Comparison of ENCODE assay signal across 8 cellular contexts in the genomic region with DNA sequence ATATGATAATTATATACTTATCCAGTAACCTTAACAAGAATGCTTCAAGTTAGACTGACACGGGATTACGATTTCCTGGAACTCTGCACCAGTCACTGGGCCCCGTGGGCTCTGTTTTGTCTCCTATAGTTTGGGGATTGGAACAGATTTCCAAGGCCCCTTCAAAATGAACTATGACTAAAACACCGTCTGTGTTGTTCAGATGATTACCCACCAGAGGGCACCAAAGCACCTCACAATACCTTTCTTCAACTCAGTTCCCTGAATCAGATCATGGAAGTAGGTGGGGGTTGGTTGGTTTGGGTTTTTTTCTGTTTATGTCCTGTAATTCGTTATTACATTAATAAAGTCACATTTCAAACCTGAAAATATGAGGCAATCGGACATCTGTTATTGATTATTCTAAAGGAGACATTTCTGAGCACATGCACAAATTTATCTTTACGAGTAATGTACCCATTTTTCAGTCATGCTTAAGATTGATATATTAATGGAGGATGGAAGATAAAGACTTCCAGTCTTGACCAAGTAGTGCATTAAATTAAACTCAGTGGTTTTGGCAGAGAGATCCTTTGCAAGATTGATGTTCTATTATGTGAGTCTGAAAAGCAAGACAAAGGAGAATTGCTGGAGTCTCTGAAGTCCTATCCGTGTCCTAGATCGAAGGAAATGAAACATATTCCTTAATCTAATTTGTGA.
DNase-seq lines count a peak whose midpoint lies in the region; ATAC-seq and TF ChIP-seq lines count a peak whose summit lies in the region.

No MANE protein-coding gene starts in this region.

- in situ Hi-C loops in T47D (cut with HindIII; ENCODE audit: low pct_unique_long_range_greater_than_20kb, low sequenced_read_pairs), result no loop called here

- POLR2A ChIA-PET in AG04449 (lab: Yijun Ruan, JAX), result no interaction called here

- no peak overlapping the region for H3K4me3 ChIP-seq in AG04449 (ENCODE audit: low read depth, low read length)

- TF ChIP-seq CTCF in AG04449 (IDR thresholded peaks at IDR 0.05; ENCODE audit: insufficient read depth, low read length, missing control alignments), result peak; percentile 66

- ATAC-seq in GM18520 (IDR thresholded peaks at IDR 0.05; ENCODE audit: unreplicated experiment) (peak; percentile 79), HG03095 (IDR thresholded peaks at IDR 0.05; ENCODE audit: unreplicated experiment) (peak; percentile 82)

- CTCF ChIA-PET in AG04449 (lab: Yijun Ruan, JAX), result interaction anchor here (1.1 to 12.2 kb wide), 10 partner anchors 11 to 235 kb away, joined by 3 to 175 read pairs (median 4); no protein-coding TSS in a partner anchor

- DNase-seq in AG04449 (ENCODE audit: low read depth, low spot score) (no peak), NCI-H2171 treated with DMSO at 0.1 percent for 48 hours (lab: John Stamatoyannopoulos, UW) (peak; percentile 73), UCSD-AML1 (lab: John Stamatoyannopoulos, UW; ENCODE audit: unreplicated experiment) (peak; percentile 11), T47D (ENCODE audit: low read depth in 1 of 2, low spot score in 1 of 2) (peak; percentile 34 to 77), islet precursor cell (peak; percentile 83)
- DNase-seq in stimulated activated CD4-positive, alpha-beta T cell treated with anti-CD3 and anti-CD28 coated beads, Interleukin-1b, Interleukin-23, amount 100 ng/mL, for 48 hours, result peak; percentile 45
